Comparison of ENCODE assay signal across 13 cellular contexts in the genomic region with DNA sequence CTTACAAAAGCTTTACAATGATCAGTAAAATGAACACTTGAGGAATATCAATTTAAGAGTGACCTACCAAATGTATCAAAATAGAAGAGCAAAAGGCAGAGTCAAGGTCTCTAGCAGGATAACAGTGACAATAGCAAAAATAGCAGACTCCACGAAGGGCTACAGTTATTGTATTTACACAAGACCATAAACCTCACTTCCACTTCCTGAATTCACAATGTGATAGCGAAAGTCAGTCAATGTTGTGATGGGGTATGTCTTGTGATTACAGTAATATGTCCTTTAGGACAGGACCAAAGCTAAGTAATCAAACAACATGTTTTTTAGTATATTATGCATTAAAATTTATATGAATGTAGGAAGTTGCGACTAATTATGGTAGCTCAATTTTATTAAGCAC.
A peak's percentile ranks its signal among the peaks of the same experiment; 100 is the strongest.
DNase-seq lines count a peak whose midpoint lies in the region; ATAC-seq lines count a peak whose summit lies in the region.
"Had no signal": no experiment of that assay in that cellular context is flagged by ENCODE, and none has a peak within 500 bp of the region (broad histone marks: within the 10 kb centered on the region; RNA-seq: fewer than 3 reads in every experiment).

No MANE protein-coding gene starts in this region.

- WGBS in aorta, 2 donors: 60 to 66% methylated on average over 3 of the region's 3 CpGs

- no peaks in the 10 kb centered on the region for H3K4me1 ChIP-seq in aorta (ENCODE audit: control insufficient read depth in 1 of 2, insufficient read depth in 2 of 2, low read length in 2 of 2)
- H3K4me1 ChIP-seq: neural progenitor cell had no signal

- intact Hi-C loops in left colon (cut with DNase I, micrococcal nuclease) (no loop called here), aorta (cut with DNase I) (no loop called here)

- no peak overlapping the region for H3K4me3 ChIP-seq in aorta (ENCODE audit: low read length in 2 of 2)
- H3K4me3 ChIP-seq: neural progenitor cell had no signal

- no peaks in the 10 kb centered on the region for H3K36me3 ChIP-seq in aorta (ENCODE audit: control insufficient read depth in 1 of 2, insufficient read depth in 2 of 2, low read length in 1 of 2)
- H3K36me3 ChIP-seq: neural progenitor cell had no signal

- H3K27ac ChIP-seq in aorta (ENCODE audit: low read depth in 1 of 2, low read length in 2 of 2): no peak overlapping the region
- H3K27ac ChIP-seq: HL-60, neural progenitor cell had no signal

- H3K9me3 ChIP-seq in aorta (ENCODE audit: control insufficient read depth, low read length): no peaks in the 10 kb centered on the region

- ATAC-seq in GM19043 (IDR thresholded peaks at IDR 0.05; ENCODE audit: low read depth, unreplicated experiment): peak; percentile 94
- peak; percentile 72 for ATAC-seq in HG02610 (IDR thresholded peaks at IDR 0.05; ENCODE audit: unreplicated experiment)
- peak; percentile 67 for ATAC-seq in HG03354 (IDR thresholded peaks at IDR 0.05; ENCODE audit: poor library complexity, severe bottlenecking, unreplicated experiment)
- peak; percentile 89 for ATAC-seq in left colon
- no peak for ATAC-seq in aorta (ENCODE audit: low FRiP score)
- ATAC-seq: T-cell had no signal

- H3K27me3 ChIP-seq in aorta (ENCODE audit: control insufficient read depth in 1 of 2, insufficient read depth in 2 of 2, low read length in 1 of 2): no peaks in the 10 kb centered on the region
- H3K27me3 ChIP-seq: neural progenitor cell had no signal

- no peak for DNase-seq in left colon
- DNase-seq in aorta: no peak
- no peak for DNase-seq in hepatic stellate cell (ENCODE audit: low spot score)
- DNase-seq in NCI-H2171 (lab: John Stamatoyannopoulos, UW): no peak
- DNase-seq: activated naive CD8-positive, alpha-beta T cell treated with anti-CD3 and anti-CD28 coated beads, Interleukin-2, amount 10 ng/mL, durations not matched to agents 7 days and 5 days; Calu3; NCI-H1105 treated with DMSO at 0.1 percent for 48 hours; T-cell had no signal
